ENCODE assay signal across 1 cellular context in the genomic region with DNA sequence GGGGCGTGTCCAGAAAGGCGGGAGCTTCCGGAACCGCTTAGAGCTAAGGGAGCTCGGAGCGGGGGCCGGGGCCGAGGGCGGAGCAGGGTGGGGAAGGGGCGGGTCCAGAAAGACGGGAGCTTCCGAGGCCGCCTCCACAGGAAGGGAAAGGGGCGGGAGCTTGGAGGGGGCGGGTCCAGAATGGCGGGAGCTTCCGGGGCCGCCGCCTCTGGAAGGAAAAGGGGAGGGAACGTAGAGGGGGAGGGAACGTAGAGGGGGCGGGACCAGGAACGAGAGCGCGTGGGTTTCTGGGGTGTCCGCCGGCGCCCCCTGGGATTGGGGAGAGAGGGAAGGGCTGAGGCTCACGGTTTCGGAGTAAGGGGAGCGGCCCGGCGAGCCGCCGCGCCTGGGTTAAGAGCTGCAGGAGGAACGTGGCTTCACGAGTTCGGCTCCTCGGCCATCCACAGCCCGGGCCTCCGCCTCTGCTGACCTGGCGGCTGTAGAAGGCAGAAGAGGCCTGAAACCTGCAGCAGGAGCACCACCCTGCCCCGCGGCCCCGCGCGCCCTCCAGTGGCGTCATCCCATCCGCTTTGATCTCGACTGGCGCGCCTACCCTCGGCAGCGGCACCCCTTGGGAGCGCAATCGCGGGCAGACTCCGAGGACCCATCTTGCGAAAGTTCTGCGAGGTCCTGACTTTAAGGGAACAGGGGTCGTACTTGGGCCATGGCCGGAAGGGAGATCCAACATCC.
A peak's percentile ranks its signal among the peaks of the same experiment; 100 is the strongest.
TF ChIP-seq lines count a peak whose summit lies in the region.

No MANE protein-coding gene starts in this region.

TF ChIP-seq in HEK293, 187 proteins besides CTCF, POLR2A, EP300 and RAD21 (continued from another document and continues in another):
- TF ChIP-seq IKZF3 (tag by site-specific recombination; IDR thresholded peaks at IDR 0.05) (peak; percentile 80), ZBTB49 (tag by site-specific recombination; IDR thresholded peaks at IDR 0.05; ENCODE audit: low read depth) (no peak), ZNF654 (tag by site-specific recombination; IDR thresholded peaks at IDR 0.05; ENCODE audit: low read depth) (peak; percentile 43), SCRT1 (tag by site-specific recombination; IDR thresholded peaks at IDR 0.05; ENCODE audit: borderline replicate concordance) (no peak), HIC1 (tag by site-specific recombination; IDR thresholded peaks at IDR 0.05) (peak; percentile 97), SALL2 (tag by site-specific recombination; IDR thresholded peaks at IDR 0.05; ENCODE audit: borderline replicate concordance) (no peak), ZNF211 (tag by site-specific recombination; IDR thresholded peaks at IDR 0.05; ENCODE audit: low read depth) (no peak), ZNF558 (tag by site-specific recombination; IDR thresholded peaks at IDR 0.05) (0 out of 2 replicates have a peak, but pooled peaks have one; percentile 43), ZNF174 (tag by site-specific recombination; IDR thresholded peaks at IDR 0.05) (no peak), ZNF837 (tag by site-specific recombination; IDR thresholded peaks at IDR 0.05) (no peak), ZNF132 (tag by site-specific recombination; IDR thresholded peaks at IDR 0.05; ENCODE audit: borderline replicate concordance) (no peak), ZNF792 (tag by site-specific recombination; IDR thresholded peaks at IDR 0.05) (peak; percentile 84), ZNF621 (tag by site-specific recombination; IDR thresholded peaks at IDR 0.05) (no peak), ZNF777 (tag by site-specific recombination; IDR thresholded peaks at IDR 0.05; ENCODE audit: borderline replicate concordance) (no peak), ZNF274 (IDR thresholded peaks at IDR 0.05; ENCODE audit: low read length) (no peak), ZNF274 (tag by site-specific recombination; IDR thresholded peaks at IDR 0.05; ENCODE audit: borderline replicate concordance) (no peak), ZNF202 (tag by site-specific recombination; IDR thresholded peaks at IDR 0.05; ENCODE audit: borderline replicate concordance) (no peak), KLF8 (tag by site-specific recombination; IDR thresholded peaks at IDR 0.05) (peak; percentile 90), BCL11B (tag by site-specific recombination; IDR thresholded peaks at IDR 0.05; ENCODE audit: low read depth) (peak; percentile 85; the same call in 1 of the 2 replicates), GLIS2 (tag by site-specific recombination; IDR thresholded peaks at IDR 0.05) (peak; percentile 96), ZNF521 (tag by site-specific recombination; IDR thresholded peaks at IDR 0.05) (no peak), YY1 (tag by site-specific recombination; IDR thresholded peaks at IDR 0.05) (peak; percentile 80), ZNF623 (tag by site-specific recombination; IDR thresholded peaks at IDR 0.05) (peak; percentile 29; the same call in 1 of the 2 replicates), ZNF133 (tag by site-specific recombination; IDR thresholded peaks at IDR 0.05) (no peak; the same call in 1 of the 2 replicates), ZNF768 (tag by site-specific recombination; IDR thresholded peaks at IDR 0.05) (no peak), ELK4 (IDR thresholded peaks at IDR 0.05; ENCODE audit: borderline replicate concordance, low read depth, low read length) (no peak), ZSCAN18 (tag by site-specific recombination; IDR thresholded peaks at IDR 0.05) (no peak), EGR2 (tag by site-specific recombination; IDR thresholded peaks at IDR 0.05; ENCODE audit: low read depth) (peak; percentile 87), ZNF473 (tag by site-specific recombination; IDR thresholded peaks at IDR 0.05) (no peak)
- TF ChIP-seq, protein P1, sequence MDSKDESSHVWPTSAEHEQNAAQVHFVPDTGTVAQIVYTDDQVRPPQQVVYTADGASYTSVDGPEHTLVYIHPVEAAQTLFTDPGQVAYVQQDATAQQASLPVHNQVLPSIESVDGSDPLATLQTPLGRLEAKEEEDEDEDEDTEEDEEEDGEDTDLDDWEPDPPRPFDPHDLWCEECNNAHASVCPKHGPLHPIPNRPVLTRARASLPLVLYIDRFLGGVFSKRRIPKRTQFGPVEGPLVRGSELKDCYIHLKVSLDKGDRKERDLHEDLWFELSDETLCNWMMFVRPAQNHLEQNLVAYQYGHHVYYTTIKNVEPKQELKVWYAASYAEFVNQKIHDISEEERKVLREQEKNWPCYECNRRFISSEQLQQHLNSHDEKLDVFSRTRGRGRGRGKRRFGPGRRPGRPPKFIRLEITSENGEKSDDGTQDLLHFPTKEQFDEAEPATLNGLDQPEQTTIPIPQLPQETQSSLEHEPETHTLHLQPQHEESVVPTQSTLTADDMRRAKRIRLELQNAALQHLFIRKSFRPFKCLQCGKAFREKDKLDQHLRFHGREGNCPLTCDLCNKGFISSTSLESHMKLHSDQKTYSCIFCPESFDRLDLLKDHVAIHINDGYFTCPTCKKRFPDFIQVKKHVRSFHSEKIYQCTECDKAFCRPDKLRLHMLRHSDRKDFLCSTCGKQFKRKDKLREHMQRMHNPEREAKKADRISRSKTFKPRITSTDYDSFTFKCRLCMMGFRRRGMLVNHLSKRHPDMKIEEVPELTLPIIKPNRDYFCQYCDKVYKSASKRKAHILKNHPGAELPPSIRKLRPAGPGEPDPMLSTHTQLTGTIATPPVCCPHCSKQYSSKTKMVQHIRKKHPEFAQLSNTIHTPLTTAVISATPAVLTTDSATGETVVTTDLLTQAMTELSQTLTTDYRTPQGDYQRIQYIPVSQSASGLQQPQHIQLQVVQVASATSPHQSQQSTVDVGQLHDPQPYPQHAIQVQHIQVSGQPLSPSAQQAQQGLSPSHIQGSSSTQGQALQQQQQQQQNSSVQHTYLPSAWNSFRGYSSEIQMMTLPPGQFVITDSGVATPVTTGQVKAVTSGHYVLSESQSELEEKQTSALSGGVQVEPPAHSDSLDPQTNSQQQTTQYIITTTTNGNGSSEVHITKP (tag by site-specific recombination; IDR thresholded peaks at IDR 0.05): peak; percentile 41
- TF ChIP-seq, protein P2, sequence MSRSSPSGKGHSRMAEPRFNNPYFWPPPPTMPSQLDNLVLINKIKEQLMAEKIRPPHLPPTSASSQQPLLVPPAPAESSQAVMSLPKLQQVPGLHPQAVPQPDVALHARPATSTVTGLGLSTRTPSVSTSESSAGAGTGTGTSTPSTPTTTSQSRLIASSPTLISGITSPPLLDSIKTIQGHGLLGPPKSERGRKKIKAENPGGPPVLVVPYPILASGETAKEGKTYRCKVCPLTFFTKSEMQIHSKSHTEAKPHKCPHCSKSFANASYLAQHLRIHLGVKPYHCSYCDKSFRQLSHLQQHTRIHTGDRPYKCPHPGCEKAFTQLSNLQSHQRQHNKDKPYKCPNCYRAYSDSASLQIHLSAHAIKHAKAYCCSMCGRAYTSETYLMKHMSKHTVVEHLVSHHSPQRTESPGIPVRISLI (tag by site-specific recombination; IDR thresholded peaks at IDR 0.05): 0 out of 2 replicates have a peak, but pooled peaks have one; percentile 33
- TF ChIP-seq, protein P3, sequence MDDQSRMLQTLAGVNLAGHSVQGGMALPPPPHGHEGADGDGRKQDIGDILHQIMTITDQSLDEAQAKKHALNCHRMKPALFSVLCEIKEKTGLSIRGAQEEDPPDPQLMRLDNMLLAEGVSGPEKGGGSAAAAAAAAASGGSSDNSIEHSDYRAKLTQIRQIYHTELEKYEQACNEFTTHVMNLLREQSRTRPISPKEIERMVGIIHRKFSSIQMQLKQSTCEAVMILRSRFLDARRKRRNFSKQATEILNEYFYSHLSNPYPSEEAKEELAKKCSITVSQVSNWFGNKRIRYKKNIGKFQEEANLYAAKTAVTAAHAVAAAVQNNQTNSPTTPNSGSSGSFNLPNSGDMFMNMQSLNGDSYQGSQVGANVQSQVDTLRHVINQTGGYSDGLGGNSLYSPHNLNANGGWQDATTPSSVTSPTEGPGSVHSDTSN (CRISPR knock-in tag; IDR thresholded peaks at IDR 0.05): 0 out of 2 replicates have a peak, but pooled peaks have one; percentile 71
- TF ChIP-seq, protein P4, sequence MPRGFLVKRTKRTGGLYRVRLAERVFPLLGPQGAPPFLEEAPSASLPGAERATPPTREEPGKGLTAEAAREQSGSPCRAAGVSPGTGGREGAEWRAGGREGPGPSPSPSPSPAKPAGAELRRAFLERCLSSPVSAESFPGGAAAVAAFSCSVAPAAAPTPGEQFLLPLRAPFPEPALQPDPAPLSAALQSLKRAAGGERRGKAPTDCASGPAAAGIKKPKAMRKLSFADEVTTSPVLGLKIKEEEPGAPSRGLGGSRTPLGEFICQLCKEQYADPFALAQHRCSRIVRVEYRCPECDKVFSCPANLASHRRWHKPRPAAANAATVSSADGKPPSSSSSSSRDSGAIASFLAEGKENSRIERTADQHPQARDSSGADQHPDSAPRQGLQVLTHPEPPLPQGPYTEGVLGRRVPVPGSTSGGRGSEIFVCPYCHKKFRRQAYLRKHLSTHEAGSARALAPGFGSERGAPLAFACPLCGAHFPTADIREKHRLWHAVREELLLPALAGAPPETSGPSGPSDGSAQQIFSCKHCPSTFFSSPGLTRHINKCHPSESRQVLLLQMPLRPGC (tag by site-specific recombination; IDR thresholded peaks at IDR 0.05): peak; percentile 70; the same call in 1 of the 2 replicates
- TF ChIP-seq, protein P5, sequence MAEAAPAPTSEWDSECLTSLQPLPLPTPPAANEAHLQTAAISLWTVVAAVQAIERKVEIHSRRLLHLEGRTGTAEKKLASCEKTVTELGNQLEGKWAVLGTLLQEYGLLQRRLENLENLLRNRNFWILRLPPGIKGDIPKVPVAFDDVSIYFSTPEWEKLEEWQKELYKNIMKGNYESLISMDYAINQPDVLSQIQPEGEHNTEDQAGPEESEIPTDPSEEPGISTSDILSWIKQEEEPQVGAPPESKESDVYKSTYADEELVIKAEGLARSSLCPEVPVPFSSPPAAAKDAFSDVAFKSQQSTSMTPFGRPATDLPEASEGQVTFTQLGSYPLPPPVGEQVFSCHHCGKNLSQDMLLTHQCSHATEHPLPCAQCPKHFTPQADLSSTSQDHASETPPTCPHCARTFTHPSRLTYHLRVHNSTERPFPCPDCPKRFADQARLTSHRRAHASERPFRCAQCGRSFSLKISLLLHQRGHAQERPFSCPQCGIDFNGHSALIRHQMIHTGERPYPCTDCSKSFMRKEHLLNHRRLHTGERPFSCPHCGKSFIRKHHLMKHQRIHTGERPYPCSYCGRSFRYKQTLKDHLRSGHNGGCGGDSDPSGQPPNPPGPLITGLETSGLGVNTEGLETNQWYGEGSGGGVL (tag by site-specific recombination; IDR thresholded peaks at IDR 0.05): peak; percentile 100
- TF ChIP-seq, protein P6, sequence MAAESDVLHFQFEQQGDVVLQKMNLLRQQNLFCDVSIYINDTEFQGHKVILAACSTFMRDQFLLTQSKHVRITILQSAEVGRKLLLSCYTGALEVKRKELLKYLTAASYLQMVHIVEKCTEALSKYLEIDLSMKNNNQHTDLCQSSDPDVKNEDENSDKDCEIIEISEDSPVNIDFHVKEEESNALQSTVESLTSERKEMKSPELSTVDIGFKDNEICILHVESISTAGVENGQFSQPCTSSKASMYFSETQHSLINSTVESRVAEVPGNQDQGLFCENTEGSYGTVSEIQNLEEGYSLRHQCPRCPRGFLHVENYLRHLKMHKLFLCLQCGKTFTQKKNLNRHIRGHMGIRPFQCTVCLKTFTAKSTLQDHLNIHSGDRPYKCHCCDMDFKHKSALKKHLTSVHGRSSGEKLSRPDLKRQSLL (tag by site-specific recombination; IDR thresholded peaks at IDR 0.05): peak; percentile 48; the same call in 1 of the 2 replicates
